ENCODE assay signal across 13 cellular contexts in genomic region chr3:112639451-112640332, GRCh38. TPM values are rescaled to one million over a fixed set of nuclear protein-coding genes. Genes with fewer than 3 reads are reported as not detected.
DNase-seq lines count a peak whose midpoint lies in the region; FAIRE-seq and TF ChIP-seq lines count a peak whose summit lies in the region.
"Had no signal": no experiment of that assay in that cellular context is flagged by ENCODE, and none has a peak within 500 bp of the region (broad histone marks: within the 10 kb centered on the region; RNA-seq: fewer than 3 reads in every experiment).

No MANE protein-coding gene starts in this region.

- no peak overlapping the region for H3K27ac Mint-ChIP-seq in glutamatergic neuron (ENCODE audit: unreplicated experiment)
- H3K27ac Mint-ChIP-seq: activated naive CD8-positive, alpha-beta T cell had no signal

- DNase-seq in HCEC 1CT (peak; percentile 24), choroid plexus epithelial cell (ENCODE audit: low read depth) (peak; percentile 34), kidney (no peak), spleen (no peak), glutamatergic neuron (no peak), iPS-NIHi7 (ENCODE audit: extremely low spot score) (no peak), NCI-H526 (lab: John Stamatoyannopoulos, UW) (no peak), activated T-cell treated with anti-CD3 and anti-CD28 coated beads for 4 hours (no peak)
- DNase-seq: activated CD4-positive, alpha-beta T cell treated with anti-CD3 and anti-CD28 coated beads, Interleukin-2, amount 50 U/mL, for 4 hours; Calu3; left colon; NCI-H1417 treated with DMSO at 0.1 percent for 48 hours had no signal

- H3K9ac ChIP-seq in kidney (ENCODE audit: low read length in 2 of 2), result peak overlapping the region in 1 of 2 donors; percentile 34

- H3K9me3 Mint-ChIP-seq in glutamatergic neuron (ENCODE audit: unreplicated experiment), result no peaks in the 10 kb centered on the region

- no peak overlapping the region for H3K27ac ChIP-seq in kidney (ENCODE audit: low read depth in 2 of 2, low read length in 2 of 2)
- H3K27ac ChIP-seq in spleen, result peak overlapping the region in 7 of 8 donors; percentile 29 to 69 (median 61)

- H3K4me1 Mint-ChIP-seq in glutamatergic neuron (ENCODE audit: low read depth, unreplicated experiment), result peaks cover 6% of the 10 kb centered on the region

- H3K4me1 ChIP-seq in kidney (ENCODE audit: control insufficient read depth in 1 of 2, insufficient read depth in 1 of 2, low read depth in 1 of 2, low read length in 2 of 2) (peaks cover 7 to 11% of the 10 kb centered on the region in 2 donors), spleen (peaks cover 0 to 21% (median 15%) of the 10 kb centered on the region in 6 donors)

- H3K36me3 Mint-ChIP-seq in glutamatergic neuron (ENCODE audit: unreplicated experiment), result peaks cover 3% of the 10 kb centered on the region
- H3K36me3 Mint-ChIP-seq: activated naive CD8-positive, alpha-beta T cell had no signal

- intact Hi-C loops in kidney (cut with DNase I), result no loop called here
- intact Hi-C loops in spleen (cut with DNase I; ENCODE audit: low total_unique reads), result loop anchor here (5.0 kb wide), 1 partner anchor 338 kb away; the partner anchor contains the start of gene CD200R1

- H3K27me3 Mint-ChIP-seq in glutamatergic neuron (ENCODE audit: unreplicated experiment), result peaks cover 2% of the 10 kb centered on the region

- H3K27me3 ChIP-seq in spleen (replicated peaks in 1 of 7), result peaks cover 0 to 22% (median 0%) of the 10 kb centered on the region in 7 donors

- TF ChIP-seq CTCF in choroid plexus epithelial cell (conservative IDR thresholded peaks at IDR 0.05; ENCODE audit: low read depth, low read length), result no peak
- TF ChIP-seq CTCF in kidney (IDR thresholded peaks at IDR 0.05; ENCODE audit: borderline replicate concordance, extremely low read depth, insufficient read depth), result no peak
- TF ChIP-seq CTCF in spleen (IDR thresholded peaks at IDR 0.05 in 8 of 11, conservative IDR thresholded peaks at IDR 0.05 in 3 of 11), result no peak
- TF ChIP-seq CTCF in glutamatergic neuron (IDR thresholded peaks at IDR 0.05; ENCODE audit: partially characterized antibody, unreplicated experiment), result no peak

- H3K36me3 ChIP-seq in kidney (ENCODE audit: control insufficient read depth in 1 of 2, insufficient read depth in 2 of 2, low read length in 2 of 2) (no peaks in the 10 kb centered on the region), spleen (no peaks in the 10 kb centered on the region)

- peak overlapping the region; percentile 55 for H3K4me3 ChIP-seq in choroid plexus epithelial cell (ENCODE audit: low read depth, low read length)
- peak overlapping the region; percentile 54 to 73 for H3K4me3 ChIP-seq in kidney (ENCODE audit: low read length in 2 of 2)
- peak overlapping the region in 7 of 8 donors; percentile 9 to 51 (median 20) for H3K4me3 ChIP-seq in spleen

- H3K9me3 ChIP-seq in kidney (ENCODE audit: control insufficient read depth in 1 of 2, low read length in 2 of 2) (no peaks in the 10 kb centered on the region), spleen (no peaks in the 10 kb centered on the region)

- no peak overlapping the region for H3K4me3 Mint-ChIP-seq in glutamatergic neuron (ENCODE audit: unreplicated experiment)
- H3K4me3 Mint-ChIP-seq: activated naive CD8-positive, alpha-beta T cell had no signal

- WGBS in spleen, 5 donors, result 82 to 95% (median 86%) methylated on average over 21 of the region's 21 CpGs

- FAIRE-seq in kidney (lab: Jason Lieb, UNC), result no peak

- no peak for TF ChIP-seq POLR2A in spleen (IDR thresholded peaks at IDR 0.05)

RNA-seq across cellular contexts. Expression of gene CCDC80, which starts 1.3 kb away (rescaled TPM):
- total RNA-seq in kidney (57.5 TPM), spleen (10 to 100 TPM; 10.7 to 99.9 (median 37.8) TPM), glutamatergic neuron (ENCODE audit: unreplicated experiment) (0.86 TPM)
- polyA plus RNA-seq in kidney (ENCODE audit: insufficient read depth, low read depth, low replicate concordance) (12.0 TPM), spleen (10 to 100 TPM in 1 of 3 donors, 1 to 10 TPM in 2; 5.2 to 17.1 (median 6.8) TPM)

Comparison
In these comparisons a context has a peak if more than half of its experiments do, and no peak if none do; other contexts are left out.
1. DNase-seq: peak in HCEC 1CT (single experiment) and choroid plexus epithelial cell (single experiment); none in kidney (single experiment), spleen (single experiment), glutamatergic neuron (single experiment), iPS-NIHi7 (single experiment), NCI-H526 (0 of 2) and activated T-cell treated with anti-CD3 and anti-CD28 coated beads for 4 hours (single experiment).
2. H3K27ac ChIP-seq: peak in spleen (7 of 8); none in kidney (0 of 2).
3. Peak in every context shown above with its lines, with median percentiles within 50 percentile points of each other: H3K4me3 ChIP-seq.